8 cellular contexts compared by ENCODE assay signal in genomic region chr6:107820571-107821261, GRCh38. TPM values are rescaled to one million over a fixed set of nuclear protein-coding genes. Genes with fewer than 3 reads are reported as not detected.
DNase-seq lines count a peak whose midpoint lies in the region; ATAC-seq and TF ChIP-seq lines count a peak whose summit lies in the region.

No MANE protein-coding gene starts in this region.

- H3K4me3 ChIP-seq in BE2C (ENCODE audit: low read depth, low read length) (peak overlapping the region; percentile 55), fibroblast of villous mesenchyme (ENCODE audit: low read depth, low read length) (peak overlapping the region; percentile 10), ovary (no peak overlapping the region)

- peaks cover 11% of the 10 kb centered on the region for H3K4me1 ChIP-seq in BE2C
- peaks cover 5% of the 10 kb centered on the region for H3K4me1 ChIP-seq in ovary (ENCODE audit: insufficient read depth)

- no peak for TF ChIP-seq POLR2A in ovary (IDR thresholded peaks at IDR 0.05)

- ATAC-seq in HG03196 (IDR thresholded peaks at IDR 0.05; ENCODE audit: unreplicated experiment) (no peak), GM18861 (IDR thresholded peaks at IDR 0.05; ENCODE audit: unreplicated experiment) (no peak)

- DNase-seq in BE2C: peak; percentile 19
- peak; percentile 34 for DNase-seq in NCI-H1436 (lab: John Stamatoyannopoulos, UW)
- peak; percentile 66 for DNase-seq in activated CD8-positive, alpha-beta memory T cell treated with anti-CD3 and anti-CD28 coated beads, Interleukin-2, amount 50 U/mL, for 48 hours
- DNase-seq in fibroblast of villous mesenchyme (ENCODE audit: low read depth): peak; percentile 11
- DNase-seq in renal cortical epithelial cell (ENCODE audit: low read depth): peak; percentile 89
- DNase-seq in ovary: no peak

- 35 to 42% (median 38%) methylated on average over 14 of the region's 14 CpGs for WGBS in ovary, 3 donors

- intact Hi-C loops in ovary (cut with DNase I): no loop called here

- H3K9me3 ChIP-seq in BE2C: no peaks in the 10 kb centered on the region
- H3K9me3 ChIP-seq in ovary: no peaks in the 10 kb centered on the region

- H3K36me3 ChIP-seq in BE2C (no peaks in the 10 kb centered on the region), ovary (no peaks in the 10 kb centered on the region)

- no peaks in the 10 kb centered on the region; the same call in 1 of the 2 replicates for H3K27me3 ChIP-seq in BE2C
- no peaks in the 10 kb centered on the region for H3K27me3 ChIP-seq in ovary

- TF ChIP-seq EP300 in ovary (IDR thresholded peaks at IDR 0.05): no peak

- TF ChIP-seq CTCF in BE2C (IDR thresholded peaks at IDR 0.05; ENCODE audit: low read depth, low read length) (no peak), fibroblast of villous mesenchyme (IDR thresholded peaks at IDR 0.05; ENCODE audit: insufficient read depth, low read depth, low read length) (no peak), ovary (IDR thresholded peaks at IDR 0.05) (no peak)

- peak overlapping the region in 1 of 2 donors; percentile 4 for H3K27ac ChIP-seq in ovary

RNA-seq across cellular contexts. Expression of gene SCML4, which starts 3.4 kb away (rescaled TPM):
- polyA plus RNA-seq in BE2C (2012; ENCODE audit: insufficient read depth, insufficient read length, low read depth): not detected
- total RNA-seq in fibroblast of villous mesenchyme (not detected in 2 replicates), renal cortical epithelial cell (0.15 TPM in 1 of 2 replicates, not detected in the other), ovary (under 1 TPM in 4 of 7 donors, not detected in 3; 0.18 to 0.65 (median 0.36) TPM)
- 1 to 10 TPM in 1 of 2 donors, under 1 TPM in 1; 0.13 to 1.1 TPM for polyA plus RNA-seq in ovary

Comparison
In these comparisons a context has a peak if more than half of its experiments do, and no peak if none do; other contexts are left out.
1. DNase-seq: peak in BE2C (single experiment), NCI-H1436 (single experiment), activated CD8-positive, alpha-beta memory T cell treated with anti-CD3 and anti-CD28 coated beads, Interleukin-2, amount 50 U/mL, for 48 hours (single experiment), fibroblast of villous mesenchyme (single experiment) and renal cortical epithelial cell (single experiment); none in ovary (0 of 5).